Comparison of ENCODE assay signal across 2 cellular contexts in the genomic region with DNA sequence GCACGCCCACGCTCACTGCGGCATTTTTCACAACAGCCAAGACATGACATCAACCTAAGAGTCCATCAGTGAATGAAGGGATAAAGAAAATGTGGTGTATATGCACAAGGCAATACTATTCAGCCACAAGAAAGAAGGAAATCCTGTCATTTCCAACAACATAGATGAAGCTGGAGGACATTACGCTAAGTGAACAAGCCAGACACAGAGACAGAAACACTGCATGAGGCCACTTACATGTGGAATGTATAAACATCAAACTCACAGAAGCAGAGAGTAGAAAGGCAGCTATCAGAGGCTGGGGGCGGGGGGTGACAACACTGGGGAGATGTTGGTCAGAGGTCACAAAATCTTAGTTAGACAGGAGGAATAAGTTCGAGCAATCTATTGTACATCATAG.
TF ChIP-seq lines count a peak whose summit lies in the region.

No MANE protein-coding gene starts in this region.

TF ChIP-seq in neural cell, 6 proteins besides CTCF, POLR2A, EP300 and RAD21:
- TF ChIP-seq, protein P1, sequence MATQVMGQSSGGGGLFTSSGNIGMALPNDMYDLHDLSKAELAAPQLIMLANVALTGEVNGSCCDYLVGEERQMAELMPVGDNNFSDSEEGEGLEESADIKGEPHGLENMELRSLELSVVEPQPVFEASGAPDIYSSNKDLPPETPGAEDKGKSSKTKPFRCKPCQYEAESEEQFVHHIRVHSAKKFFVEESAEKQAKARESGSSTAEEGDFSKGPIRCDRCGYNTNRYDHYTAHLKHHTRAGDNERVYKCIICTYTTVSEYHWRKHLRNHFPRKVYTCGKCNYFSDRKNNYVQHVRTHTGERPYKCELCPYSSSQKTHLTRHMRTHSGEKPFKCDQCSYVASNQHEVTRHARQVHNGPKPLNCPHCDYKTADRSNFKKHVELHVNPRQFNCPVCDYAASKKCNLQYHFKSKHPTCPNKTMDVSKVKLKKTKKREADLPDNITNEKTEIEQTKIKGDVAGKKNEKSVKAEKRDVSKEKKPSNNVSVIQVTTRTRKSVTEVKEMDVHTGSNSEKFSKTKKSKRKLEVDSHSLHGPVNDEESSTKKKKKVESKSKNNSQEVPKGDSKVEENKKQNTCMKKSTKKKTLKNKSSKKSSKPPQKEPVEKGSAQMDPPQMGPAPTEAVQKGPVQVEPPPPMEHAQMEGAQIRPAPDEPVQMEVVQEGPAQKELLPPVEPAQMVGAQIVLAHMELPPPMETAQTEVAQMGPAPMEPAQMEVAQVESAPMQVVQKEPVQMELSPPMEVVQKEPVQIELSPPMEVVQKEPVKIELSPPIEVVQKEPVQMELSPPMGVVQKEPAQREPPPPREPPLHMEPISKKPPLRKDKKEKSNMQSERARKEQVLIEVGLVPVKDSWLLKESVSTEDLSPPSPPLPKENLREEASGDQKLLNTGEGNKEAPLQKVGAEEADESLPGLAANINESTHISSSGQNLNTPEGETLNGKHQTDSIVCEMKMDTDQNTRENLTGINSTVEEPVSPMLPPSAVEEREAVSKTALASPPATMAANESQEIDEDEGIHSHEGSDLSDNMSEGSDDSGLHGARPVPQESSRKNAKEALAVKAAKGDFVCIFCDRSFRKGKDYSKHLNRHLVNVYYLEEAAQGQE (IDR thresholded peaks at IDR 0.05; ENCODE audit: borderline replicate concordance), result peak; percentile 2
- TF ChIP-seq EZH2 (IDR thresholded peaks at IDR 0.05; ENCODE audit: borderline replicate concordance, insufficient read depth, low read length, poor library complexity, severe bottlenecking), result no peak
- TF ChIP-seq POLR2AphosphoS5 (IDR thresholded peaks at IDR 0.05), result peak; percentile 95

TF ChIP-seq in GM23338, 12 proteins besides CTCF, POLR2A, EP300 and RAD21 (continued from another document):
- TF ChIP-seq, protein P2, sequence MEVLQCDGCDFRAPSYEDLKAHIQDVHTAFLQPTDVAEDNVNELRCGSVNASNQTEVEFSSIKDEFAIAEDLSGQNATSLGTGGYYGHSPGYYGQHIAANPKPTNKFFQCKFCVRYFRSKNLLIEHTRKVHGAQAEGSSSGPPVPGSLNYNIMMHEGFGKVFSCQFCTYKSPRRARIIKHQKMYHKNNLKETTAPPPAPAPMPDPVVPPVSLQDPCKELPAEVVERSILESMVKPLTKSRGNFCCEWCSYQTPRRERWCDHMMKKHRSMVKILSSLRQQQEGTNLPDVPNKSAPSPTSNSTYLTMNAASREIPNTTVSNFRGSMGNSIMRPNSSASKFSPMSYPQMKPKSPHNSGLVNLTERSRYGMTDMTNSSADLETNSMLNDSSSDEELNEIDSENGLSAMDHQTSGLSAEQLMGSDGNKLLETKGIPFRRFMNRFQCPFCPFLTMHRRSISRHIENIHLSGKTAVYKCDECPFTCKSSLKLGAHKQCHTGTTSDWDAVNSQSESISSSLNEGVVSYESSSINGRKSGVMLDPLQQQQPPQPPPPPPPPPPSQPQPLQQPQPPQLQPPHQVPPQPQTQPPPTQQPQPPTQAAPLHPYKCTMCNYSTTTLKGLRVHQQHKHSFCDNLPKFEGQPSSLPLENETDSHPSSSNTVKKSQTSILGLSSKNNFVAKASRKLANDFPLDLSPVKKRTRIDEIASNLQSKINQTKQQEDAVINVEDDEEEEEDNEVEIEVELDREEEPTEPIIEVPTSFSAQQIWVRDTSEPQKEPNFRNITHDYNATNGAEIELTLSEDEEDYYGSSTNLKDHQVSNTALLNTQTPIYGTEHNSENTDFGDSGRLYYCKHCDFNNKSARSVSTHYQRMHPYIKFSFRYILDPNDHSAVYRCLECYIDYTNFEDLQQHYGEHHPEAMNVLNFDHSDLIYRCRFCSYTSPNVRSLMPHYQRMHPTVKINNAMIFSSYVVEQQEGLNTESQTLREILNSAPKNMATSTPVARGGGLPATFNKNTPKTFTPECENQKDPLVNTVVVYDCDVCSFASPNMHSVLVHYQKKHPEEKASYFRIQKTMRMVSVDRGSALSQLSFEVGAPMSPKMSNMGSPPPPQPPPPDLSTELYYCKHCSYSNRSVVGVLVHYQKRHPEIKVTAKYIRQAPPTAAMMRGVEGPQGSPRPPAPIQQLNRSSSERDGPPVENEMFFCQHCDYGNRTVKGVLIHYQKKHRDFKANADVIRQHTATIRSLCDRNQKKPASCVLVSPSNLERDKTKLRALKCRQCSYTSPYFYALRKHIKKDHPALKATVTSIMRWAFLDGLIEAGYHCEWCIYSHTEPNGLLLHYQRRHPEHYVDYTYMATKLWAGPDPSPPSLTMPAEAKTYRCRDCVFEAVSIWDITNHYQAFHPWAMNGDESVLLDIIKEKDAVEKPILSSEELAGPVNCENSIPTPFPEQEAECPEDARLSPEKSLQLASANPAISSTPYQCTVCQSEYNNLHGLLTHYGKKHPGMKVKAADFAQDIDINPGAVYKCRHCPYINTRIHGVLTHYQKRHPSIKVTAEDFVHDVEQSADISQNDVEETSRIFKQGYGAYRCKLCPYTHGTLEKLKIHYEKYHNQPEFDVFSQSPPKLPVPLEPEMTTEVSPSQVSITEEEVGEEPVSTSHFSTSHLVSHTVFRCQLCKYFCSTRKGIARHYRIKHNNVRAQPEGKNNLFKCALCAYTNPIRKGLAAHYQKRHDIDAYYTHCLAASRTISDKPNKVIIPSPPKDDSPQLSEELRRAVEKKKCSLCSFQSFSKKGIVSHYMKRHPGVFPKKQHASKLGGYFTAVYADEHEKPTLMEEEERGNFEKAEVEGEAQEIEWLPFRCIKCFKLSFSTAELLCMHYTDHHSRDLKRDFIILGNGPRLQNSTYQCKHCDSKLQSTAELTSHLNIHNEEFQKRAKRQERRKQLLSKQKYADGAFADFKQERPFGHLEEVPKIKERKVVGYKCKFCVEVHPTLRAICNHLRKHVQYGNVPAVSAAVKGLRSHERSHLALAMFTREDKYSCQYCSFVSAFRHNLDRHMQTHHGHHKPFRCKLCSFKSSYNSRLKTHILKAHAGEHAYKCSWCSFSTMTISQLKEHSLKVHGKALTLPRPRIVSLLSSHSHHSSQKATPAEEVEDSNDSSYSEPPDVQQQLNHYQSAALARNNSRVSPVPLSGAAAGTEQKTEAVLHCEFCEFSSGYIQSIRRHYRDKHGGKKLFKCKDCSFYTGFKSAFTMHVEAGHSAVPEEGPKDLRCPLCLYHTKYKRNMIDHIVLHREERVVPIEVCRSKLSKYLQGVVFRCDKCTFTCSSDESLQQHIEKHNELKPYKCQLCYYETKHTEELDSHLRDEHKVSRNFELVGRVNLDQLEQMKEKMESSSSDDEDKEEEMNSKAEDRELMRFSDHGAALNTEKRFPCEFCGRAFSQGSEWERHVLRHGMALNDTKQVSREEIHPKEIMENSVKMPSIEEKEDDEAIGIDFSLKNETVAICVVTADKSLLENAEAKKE (CRISPR knock-in tag; IDR thresholded peaks at IDR 0.05), result no peak
- TF ChIP-seq, protein P3, sequence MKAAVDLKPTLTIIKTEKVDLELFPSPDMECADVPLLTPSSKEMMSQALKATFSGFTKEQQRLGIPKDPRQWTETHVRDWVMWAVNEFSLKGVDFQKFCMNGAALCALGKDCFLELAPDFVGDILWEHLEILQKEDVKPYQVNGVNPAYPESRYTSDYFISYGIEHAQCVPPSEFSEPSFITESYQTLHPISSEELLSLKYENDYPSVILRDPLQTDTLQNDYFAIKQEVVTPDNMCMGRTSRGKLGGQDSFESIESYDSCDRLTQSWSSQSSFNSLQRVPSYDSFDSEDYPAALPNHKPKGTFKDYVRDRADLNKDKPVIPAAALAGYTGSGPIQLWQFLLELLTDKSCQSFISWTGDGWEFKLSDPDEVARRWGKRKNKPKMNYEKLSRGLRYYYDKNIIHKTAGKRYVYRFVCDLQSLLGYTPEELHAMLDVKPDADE (IDR thresholded peaks at IDR 0.05), result no peak
- TF ChIP-seq ZNF331 (CRISPR knock-in tag; IDR thresholded peaks at IDR 0.05; ENCODE audit: low read depth) (no peak), POLR2AphosphoS5 (IDR thresholded peaks at IDR 0.05; ENCODE audit: low read depth) (no peak), ZNF114 (CRISPR knock-in tag; IDR thresholded peaks at IDR 0.05) (no peak), STAT1 (IDR thresholded peaks at IDR 0.05; ENCODE audit: unreplicated experiment) (no peak), EZH2phosphoT487 (IDR thresholded peaks at IDR 0.05; ENCODE audit: unreplicated experiment) (no peak), EZH2 (IDR thresholded peaks at IDR 0.05; ENCODE audit: low read depth, unreplicated experiment) (no peak)
- TF ChIP-seq, protein P1 (IDR thresholded peaks at IDR 0.05; ENCODE audit: unreplicated experiment), result no peak
